ENCODE assay signal across 17 cellular contexts in genomic region chr17:74773414-74773813, GRCh38. TPM values are rescaled to one million over a fixed set of nuclear protein-coding genes. Genes with fewer than 3 reads are reported as not detected.
DNase-seq lines count a peak whose midpoint lies in the region; ATAC-seq and TF ChIP-seq lines count a peak whose summit lies in the region.
"Had no signal": no experiment of that assay in that cellular context is flagged by ENCODE, and none has a peak within 500 bp of the region (broad histone marks: within the 10 kb centered on the region; RNA-seq: fewer than 3 reads in every experiment).

No MANE protein-coding gene starts in this region.

- H3K27me3 ChIP-seq in skeletal muscle satellite cell (ENCODE audit: control insufficient read depth, insufficient read depth, low read length): no peaks in the 10 kb centered on the region
- H3K27me3 ChIP-seq: gastrocnemius medialis, upper lobe of right lung had no signal

- no peak overlapping the region for H3K4me3 Mint-ChIP-seq in activated CD4-positive, alpha-beta T cell treated with anti-CD3 and anti-CD28 coated beads, Interleukin-2, amount 10 ng/mL, durations not matched to agents 7 days and 5 days
- H3K4me3 Mint-ChIP-seq in WTC11: 0 out of 2 replicates have a peak overlapping the region, but pooled peaks have one; percentile 52
- peak overlapping the region in 1 of 5 donors; percentile 71 for H3K4me3 Mint-ChIP-seq in immature natural killer cell
- H3K4me3 Mint-ChIP-seq in glutamatergic neuron (ENCODE audit: unreplicated experiment): no peak overlapping the region

- no peaks in the 10 kb centered on the region for H3K9me3 ChIP-seq in skeletal muscle satellite cell (replicated peaks; ENCODE audit: low read length)
- H3K9me3 ChIP-seq: gastrocnemius medialis, upper lobe of right lung had no signal

- no peaks in the 10 kb centered on the region for H3K9me3 Mint-ChIP-seq in activated CD4-positive, alpha-beta T cell treated with anti-CD3 and anti-CD28 coated beads, Interleukin-2, amount 10 ng/mL, durations not matched to agents 7 days and 5 days
- H3K9me3 Mint-ChIP-seq in WTC11 (no peaks in the 10 kb centered on the region), immature natural killer cell (no peaks in the 10 kb centered on the region), glutamatergic neuron (ENCODE audit: unreplicated experiment) (peaks cover 4% of the 10 kb centered on the region)
- H3K9me3 Mint-ChIP-seq: activated B cell treated with CpG ODN at 0.5 μM for 24 hours, H9 had no signal

- H3K27me3 Mint-ChIP-seq in activated CD4-positive, alpha-beta T cell treated with anti-CD3 and anti-CD28 coated beads, Interleukin-2, amount 10 ng/mL, durations not matched to agents 7 days and 5 days: no peaks in the 10 kb centered on the region
- H3K27me3 Mint-ChIP-seq in WTC11 (ENCODE audit: low read depth): no peaks in the 10 kb centered on the region
- peaks cover 9 to 15% (median 10%) of the 10 kb centered on the region in 3 donors for H3K27me3 Mint-ChIP-seq in immature natural killer cell (ENCODE audit: low read depth in 3 of 3)
- peaks cover 9% of the 10 kb centered on the region for H3K27me3 Mint-ChIP-seq in glutamatergic neuron (ENCODE audit: unreplicated experiment)
- H3K27me3 Mint-ChIP-seq: activated B cell treated with CpG ODN at 0.5 μM for 24 hours had no signal

- H3K4me2 ChIP-seq in skeletal muscle satellite cell (ENCODE audit: low read length): peak overlapping the region; percentile 44

- no peak for DNase-seq in activated CD4-positive, alpha-beta T cell treated with anti-CD3 and anti-CD28 coated beads, Interleukin-2, amount 10 ng/mL, durations not matched to agents 7 days and 5 days
- no peak for DNase-seq in activated CD4-positive, alpha-beta T cell treated with anti-CD3 and anti-CD28 coated beads, Interleukin-2, amount 50 U/mL, for 4 hours
- DNase-seq in WTC11 (ENCODE audit: low spot score): no peak
- DNase-seq in immature natural killer cell: no peak
- DNase-seq in GM13977 (ENCODE audit: low spot score): no peak
- DNase-seq in glutamatergic neuron: no peak
- DNase-seq in stimulated activated CD4-positive, alpha-beta T cell treated with anti-CD3 and anti-CD28 coated beads, Interleukin-2, amount 100 ng/mL, for 24 hours: no peak
- DNase-seq: ACHN, activated B cell treated with CpG ODN at 0.5 μM for 24 hours, COR-L47, gastrocnemius medialis, H9, mammary epithelial cell, MV-4-11, NCI-H774, upper lobe of right lung had no signal

- CTCF ChIA-PET in activated CD4-positive, alpha-beta T cell treated with anti-CD3 and anti-CD28 coated beads, Interleukin-2, amount 10 ng/mL, durations not matched to agents 7 days and 5 days (lab: Charles Lee): interaction anchor here (1.3 to 5.4 kb wide), 4 partner anchors 23 to 89 kb away, joined by 3 to 34 read pairs (median 16); partner anchors contain the start of gene RAB37
- CTCF ChIA-PET in WTC11 (lab: Charles Lee): interaction anchor here (0.8 to 12.0 kb wide), 5 partner anchors 17 to 116 kb away, joined by 4 to 262 read pairs (median 28); partner anchors contain the start of gene RAB37

- in situ Hi-C loops in GM13977 (cut with MboI; ENCODE audit: low pct_unique_long_range_greater_than_20kb, low sequenced_read_pairs, unreplicated experiment): loop anchor here (25.0 kb wide), 1 partner anchor 414 kb away; the partner anchor contains the start of gene SUMO2

- peaks cover 55% of the 10 kb centered on the region for H3K36me3 Mint-ChIP-seq in activated CD4-positive, alpha-beta T cell treated with anti-CD3 and anti-CD28 coated beads, Interleukin-2, amount 10 ng/mL, durations not matched to agents 7 days and 5 days (ENCODE audit: low read depth)
- H3K36me3 Mint-ChIP-seq in WTC11 (peaks cover 37% of the 10 kb centered on the region), immature natural killer cell (peaks cover 0 to 14% (median 4%) of the 10 kb centered on the region in 3 donors), glutamatergic neuron (ENCODE audit: unreplicated experiment) (no peaks in the 10 kb centered on the region)

- H3K4me1 ChIP-seq in skeletal muscle satellite cell (ENCODE audit: control insufficient read depth, insufficient read depth, low read length): peaks cover 36% of the 10 kb centered on the region

- no peak overlapping the region for H3K4me3 ChIP-seq in skeletal muscle satellite cell (ENCODE audit: low read length)
- H3K4me3 ChIP-seq: gastrocnemius medialis, upper lobe of right lung had no signal

- peaks cover 54% of the 10 kb centered on the region for H3K36me3 ChIP-seq in skeletal muscle satellite cell (ENCODE audit: insufficient read depth, low read length)

- POLR2A ChIA-PET in activated CD4-positive, alpha-beta T cell treated with anti-CD3 and anti-CD28 coated beads, Interleukin-2, amount 10 ng/mL, durations not matched to agents 7 days and 5 days (lab: Charles Lee): no interaction called here
- POLR2A ChIA-PET in WTC11 (lab: Charles Lee): no interaction called here

- TF ChIP-seq CTCF in WTC11 (IDR thresholded peaks at IDR 0.05) (no peak), GM13977 (IDR thresholded peaks at IDR 0.05; ENCODE audit: extremely low read depth, insufficient read depth, missing control alignments) (no peak), glutamatergic neuron (IDR thresholded peaks at IDR 0.05; ENCODE audit: partially characterized antibody, unreplicated experiment) (no peak)

- peak overlapping the region; percentile 48 for H3K27ac Mint-ChIP-seq in activated CD4-positive, alpha-beta T cell treated with anti-CD3 and anti-CD28 coated beads, Interleukin-2, amount 10 ng/mL, durations not matched to agents 7 days and 5 days
- H3K27ac Mint-ChIP-seq in WTC11: no peak overlapping the region
- H3K27ac Mint-ChIP-seq in immature natural killer cell: peak overlapping the region; percentile 49 to 87 (median 73)
- H3K27ac Mint-ChIP-seq in glutamatergic neuron (ENCODE audit: unreplicated experiment): no peak overlapping the region
- H3K27ac Mint-ChIP-seq: activated B cell treated with CpG ODN at 0.5 μM for 24 hours, H9 had no signal

- no peak for ATAC-seq in WTC11
- ATAC-seq: gastrocnemius medialis, upper lobe of right lung had no signal

- peak overlapping the region; percentile 2 for H3K9ac ChIP-seq in skeletal muscle satellite cell (ENCODE audit: low read depth, low read length)

- H3K4me1 Mint-ChIP-seq in activated CD4-positive, alpha-beta T cell treated with anti-CD3 and anti-CD28 coated beads, Interleukin-2, amount 10 ng/mL, durations not matched to agents 7 days and 5 days: peaks cover 62% of the 10 kb centered on the region
- H3K4me1 Mint-ChIP-seq in WTC11 (peaks cover 19% of the 10 kb centered on the region), immature natural killer cell (peaks cover 60 to 69% of the 10 kb centered on the region in 2 donors), glutamatergic neuron (ENCODE audit: low read depth, unreplicated experiment) (peaks cover 9% of the 10 kb centered on the region)

TF ChIP-seq in WTC11, 78 proteins besides CTCF, POLR2A, EP300 and RAD21 (continues in another document):
- TF ChIP-seq GTF2I (CRISPR knock-in tag; conservative IDR thresholded peaks at IDR 0.05) (no peak), MYBL2 (CRISPR knock-in tag; IDR thresholded peaks at IDR 0.05) (no peak), RORB (CRISPR knock-in tag; IDR thresholded peaks at IDR 0.05) (no peak), TEAD4 (CRISPR knock-in tag; IDR thresholded peaks at IDR 0.05) (no peak), JUN (CRISPR knock-in tag; IDR thresholded peaks at IDR 0.05) (no peak), ATF2 (CRISPR knock-in tag; IDR thresholded peaks at IDR 0.05; ENCODE audit: borderline replicate concordance, low read depth) (no peak), ZNF396 (CRISPR knock-in tag; IDR thresholded peaks at IDR 0.05; ENCODE audit: borderline replicate concordance) (no peak), GRHL2 (CRISPR knock-in tag; IDR thresholded peaks at IDR 0.05; ENCODE audit: insufficient replicate concordance, severe bottlenecking) (no peak)

RNA-seq across cellular contexts. Expression of gene NAT9, which starts 2.7 kb away (rescaled TPM):
- 10 to 100 TPM; 28.6 to 34.4 TPM for total RNA-seq in activated CD4-positive, alpha-beta T cell treated with anti-CD3 and anti-CD28 coated beads, Interleukin-2, amount 10 ng/mL, durations not matched to agents 7 days and 5 days
- total RNA-seq in WTC11 (2021): 66.0 to 71.2 TPM (median 67.1 TPM) in 3 replicates
- polyA plus RNA-seq in immature natural killer cell: 10 to 100 TPM in 1 of 3 donors, 1 to 10 TPM in 2; 4.3 to 11.2 (median 6.3) TPM
- 22.7 and 35.0 TPM in 2 replicates for total RNA-seq in skeletal muscle satellite cell (2012; rRNA removed)
- 67.8 TPM for total RNA-seq in glutamatergic neuron (ENCODE audit: unreplicated experiment)

RNA-seq across cellular contexts. Expression of gene NHERF1, which starts 25.0 kb away (rescaled TPM):
- 100 to 1,000 TPM; 254 to 281 TPM for total RNA-seq in activated CD4-positive, alpha-beta T cell treated with anti-CD3 and anti-CD28 coated beads, Interleukin-2, amount 10 ng/mL, durations not matched to agents 7 days and 5 days
- total RNA-seq in WTC11 (2021): 86.9 to 111 TPM (median 97.1 TPM) in 3 replicates
- polyA plus RNA-seq in immature natural killer cell: 1,000 to 10,000 TPM in 1 of 3 donors, 100 to 1,000 TPM in 2; 566 to 1,121 (median 751) TPM
- 15.5 and 18.3 TPM in 2 replicates for total RNA-seq in skeletal muscle satellite cell (2012; rRNA removed)
- 26.9 TPM for total RNA-seq in glutamatergic neuron (ENCODE audit: unreplicated experiment)

RNA-seq across cellular contexts. Expression of gene RAB37, which starts 36.4 kb away (rescaled TPM):
- 10 to 100 TPM; 28.2 to 30.4 TPM for total RNA-seq in activated CD4-positive, alpha-beta T cell treated with anti-CD3 and anti-CD28 coated beads, Interleukin-2, amount 10 ng/mL, durations not matched to agents 7 days and 5 days
- 8.8 to 9.4 TPM (median 8.9 TPM) in 3 replicates for total RNA-seq in WTC11 (2021)
- 100 to 1,000 TPM; 208 to 218 (median 212) TPM for polyA plus RNA-seq in immature natural killer cell
- total RNA-seq in skeletal muscle satellite cell (2012; rRNA removed): under 0.01 and 0.25 TPM in 2 replicates
- total RNA-seq in glutamatergic neuron (ENCODE audit: unreplicated experiment): 2.1 TPM
- total RNA-seq: mammary epithelial cell had no signal
- polyA plus RNA-seq: mammary epithelial cell had no signal

Comparison
In these comparisons a context has a peak if more than half of its experiments do, and no peak if none do; other contexts are left out.
1. H3K27ac Mint-ChIP-seq: peak in activated CD4-positive, alpha-beta T cell treated with anti-CD3 and anti-CD28 coated beads, Interleukin-2, amount 10 ng/mL, durations not matched to agents 7 days and 5 days (single experiment) and immature natural killer cell (6 of 6); none in WTC11 (single experiment) and glutamatergic neuron (single experiment).